Comparison of ENCODE assay signal across 8 cellular contexts in the genomic region with DNA sequence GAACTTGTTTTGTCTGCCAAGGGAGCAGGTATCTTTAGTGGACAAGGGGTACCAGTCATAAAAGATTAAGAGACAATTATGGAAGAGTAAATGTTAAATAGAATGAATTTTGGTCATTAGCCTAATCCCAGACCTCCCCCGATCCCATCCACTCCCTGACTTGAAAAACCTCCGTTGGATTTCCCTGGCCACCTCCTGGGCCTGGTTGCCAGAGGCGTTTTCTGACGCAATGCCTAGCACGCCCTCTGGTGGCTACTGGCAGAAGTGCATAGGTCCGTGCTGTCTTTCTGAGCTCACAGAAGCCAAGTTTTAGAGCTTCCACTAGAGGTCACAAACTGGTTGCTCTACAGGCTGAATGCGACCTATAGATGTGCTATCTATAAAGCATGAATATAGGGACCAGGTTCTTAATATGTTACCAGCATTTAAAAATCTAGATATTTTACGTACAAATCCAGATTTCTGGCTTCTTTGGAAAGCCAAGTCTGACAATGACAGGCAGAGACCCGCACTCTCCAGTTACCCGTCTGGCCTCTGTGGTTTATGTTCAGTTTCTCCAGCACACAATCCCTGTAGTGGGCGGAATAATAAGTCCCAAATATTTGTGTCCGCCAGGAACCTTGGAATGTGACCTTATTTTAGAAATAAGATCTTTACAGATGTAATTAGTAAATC.
DNase-seq lines count a peak whose midpoint lies in the region; ATAC-seq and TF ChIP-seq lines count a peak whose summit lies in the region.

No MANE protein-coding gene starts in this region.

- peak; percentile 55 for ATAC-seq in HG03342 (IDR thresholded peaks at IDR 0.05; ENCODE audit: unreplicated experiment)

- DNase-seq in GM03348 (ENCODE audit: low spot score) (peak; percentile 93), NCI-H446 treated with DMSO at 0.1 percent for 48 hours (lab: John Stamatoyannopoulos, UW) (peak; percentile 73), cardiac fibroblast (ENCODE audit: low read depth in 2 of 2) (peak; percentile 95 to 96), islet precursor cell (peak; percentile 95), cortex of kidney (lab: John Stamatoyannopoulos, UW) (no peak)
- DNase-seq in activated CD4-positive, CD25-positive, alpha-beta regulatory T cell (lab: John Stamatoyannopoulos, UW): peak; percentile 74 to 91 (median 83)
- DNase-seq in stimulated activated CD4-positive, alpha-beta T cell treated with anti-CD3 and anti-CD28 coated beads, Interleukin-15, amount 100 ng/mL, for 48 hours (ENCODE audit: low read depth in 2 of 2): peak; percentile 78 to 90

- TF ChIP-seq CTCF in cardiac fibroblast (IDR thresholded peaks at IDR 0.05; ENCODE audit: low read depth, low read length): peak; percentile 99

- no peak overlapping the region for H3K4me3 ChIP-seq in cardiac fibroblast (replicated peaks in 1 of 2; ENCODE audit: low read depth in 2 of 2, low read length in 2 of 2)
